9 cellular contexts compared by ENCODE assay signal in the genomic region with DNA sequence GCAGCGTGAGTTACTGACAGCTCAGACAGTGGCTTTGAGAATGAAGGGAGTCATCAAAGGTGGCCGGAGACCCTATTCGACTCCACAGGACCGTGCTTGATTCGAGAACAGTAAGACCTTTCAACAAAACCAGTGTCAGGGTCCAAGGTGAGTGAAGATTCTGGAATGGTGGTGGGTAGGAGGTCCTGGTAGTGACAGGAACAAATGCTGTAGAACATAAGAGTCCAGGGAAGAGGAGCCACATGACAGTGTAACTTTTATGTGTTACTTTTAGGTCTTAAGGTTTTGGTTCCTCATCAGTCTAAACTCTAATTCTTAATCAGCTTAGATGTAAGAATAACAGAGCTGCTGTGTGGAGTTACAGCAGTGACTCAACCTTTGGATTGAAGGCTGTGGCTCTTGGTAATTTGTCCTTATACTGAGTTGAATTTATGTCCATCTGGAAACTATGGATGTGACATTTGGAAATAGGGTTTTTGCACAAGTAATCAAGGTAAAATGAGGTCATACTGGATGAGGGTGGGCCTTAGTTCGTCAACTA. TPM values are rescaled to one million over a fixed set of nuclear protein-coding genes. Genes with fewer than 3 reads are reported as not detected.
A peak's percentile ranks its signal among the peaks of the same experiment; 100 is the strongest.
DNase-seq lines count a peak whose midpoint lies in the region; TF ChIP-seq lines count a peak whose summit lies in the region.
"Had no signal": no experiment of that assay in that cellular context is flagged by ENCODE, and none has a peak within 500 bp of the region (broad histone marks: within the 10 kb centered on the region; RNA-seq: fewer than 3 reads in every experiment).

No MANE protein-coding gene starts in this region.

- peaks cover 52% of the 10 kb centered on the region for H3F3A ChIP-seq in DOHH2 (ENCODE audit: control insufficient read depth, insufficient read depth)
- no peaks in the 10 kb centered on the region for H3F3A ChIP-seq in Loucy (ENCODE audit: low read depth)

- no peak for TF ChIP-seq CTCF in DOHH2 (IDR thresholded peaks at IDR 0.05; ENCODE audit: low read depth, low read length, poor library complexity, severe bottlenecking)
- TF ChIP-seq CTCF in Loucy (conservative IDR thresholded peaks at IDR 0.05; ENCODE audit: low read length): no peak
- TF ChIP-seq CTCF in mammary epithelial cell (conservative IDR thresholded peaks at IDR 0.05 in 1 of 2, IDR thresholded peaks at IDR 0.05 in 1 of 2; ENCODE audit: extremely low read depth in 1 of 2, insufficient read depth in 1 of 2, low read depth in 1 of 2, low read length in 2 of 2): no peak
- TF ChIP-seq CTCF in osteocyte (IDR thresholded peaks at IDR 0.05): no peak

- peak overlapping the region; percentile 91 for H3K4me3 ChIP-seq in DOHH2 (ENCODE audit: low read length)
- peak overlapping the region; percentile 96 for H3K4me3 ChIP-seq in Loucy (ENCODE audit: low read length, poor library complexity, severe bottlenecking)
- H3K4me3 ChIP-seq in mammary epithelial cell (replicated peaks in 1 of 3; ENCODE audit: insufficient read depth in 1 of 3, low read depth in 2 of 3, low read length in 3 of 3): no peak overlapping the region

- intact Hi-C loops in mammary epithelial cell (cut with micrococcal nuclease): no loop called here

- peak overlapping the region; percentile 44 for H3K27ac Mint-ChIP-seq in osteocyte (ENCODE audit: unreplicated experiment)

- peaks cover 4% of the 10 kb centered on the region; the same call in 1 of the 2 replicates for H4K20me1 ChIP-seq in DOHH2 (ENCODE audit: control insufficient read depth, insufficient read depth, low read depth, low read length)
- H4K20me1 ChIP-seq in Loucy (ENCODE audit: insufficient read depth, low read length, poor library complexity, severe bottlenecking): peaks cover 16% of the 10 kb centered on the region
- no peaks in the 10 kb centered on the region for H4K20me1 ChIP-seq in mammary epithelial cell (ENCODE audit: insufficient read depth, low read length)

- H3K4me3 Mint-ChIP-seq in osteocyte (ENCODE audit: unreplicated experiment): peak overlapping the region; percentile 100

- peak overlapping the region; percentile 83 for H3K4me2 ChIP-seq in DOHH2 (ENCODE audit: low read length)
- H3K4me2 ChIP-seq in Loucy (ENCODE audit: low read depth, low read length, poor library complexity, severe bottlenecking): peak overlapping the region; percentile 78
- peak overlapping the region; percentile 35 for H3K4me2 ChIP-seq in mammary epithelial cell (ENCODE audit: insufficient read depth, low read depth, low read length)

- dilution Hi-C loops in mammary epithelial cell (cut with HindIII; ENCODE audit: low sequenced_read_pairs): no loop called here

- H3K27ac ChIP-seq in DOHH2 (ENCODE audit: low read depth, low read length) (peak overlapping the region; percentile 94), mammary epithelial cell (ENCODE audit: insufficient read depth, low read depth, low read length) (no peak overlapping the region)

- 98% methylated on average over 6 of the region's 6 CpGs for WGBS in mammary epithelial cell (ENCODE audit: low coverage, missing lambda C conversion rate)

- in situ Hi-C loops in mammary epithelial cell (cut with MboI; ENCODE audit: low sequenced_read_pairs in 2 of 2): loop anchor here (5.0 to 25.0 kb wide), 2 partner anchors 33 to 402 kb away; no protein-coding TSS in a partner anchor

- H3K9me3 Mint-ChIP-seq in osteocyte (ENCODE audit: unreplicated experiment): no peaks in the 10 kb centered on the region

- no TSS peak for BruUV-seq in mammary epithelial cell (replicated peaks; lab: Mats Ljungman, UMichigan)

- H3K9me3 ChIP-seq in DOHH2 (ENCODE audit: control insufficient read depth, insufficient read depth, low read length): no peaks in the 10 kb centered on the region
- H3K9me3 ChIP-seq in Loucy (ENCODE audit: insufficient read depth, low read depth, low read length): no peaks in the 10 kb centered on the region
- no peaks in the 10 kb centered on the region for H3K9me3 ChIP-seq in mammary epithelial cell (replicated peaks; ENCODE audit: insufficient read depth, low read length)

- CTCF ChIA-PET in mammary epithelial cell (lab: Charles Lee; ENCODE audit: low non-redundant PET): no interaction called here

- peaks cover 46% of the 10 kb centered on the region for H3K4me1 Mint-ChIP-seq in osteocyte (ENCODE audit: unreplicated experiment)

- H3K27me3 ChIP-seq in DOHH2 (ENCODE audit: control insufficient read depth, low read length) (no peaks in the 10 kb centered on the region), Loucy (ENCODE audit: insufficient read depth, low read length, poor library complexity, severe bottlenecking) (no peaks in the 10 kb centered on the region), mammary epithelial cell (ENCODE audit: insufficient read depth, low read length) (no peaks in the 10 kb centered on the region)

- H3K36me3 Mint-ChIP-seq in osteocyte (ENCODE audit: unreplicated experiment): no peaks in the 10 kb centered on the region

- H3K9me2 ChIP-seq in DOHH2 (replicated peaks; ENCODE audit: control insufficient read depth, low read length) (no peaks in the 10 kb centered on the region), Loucy (replicated peaks; ENCODE audit: low read depth, low read length) (no peaks in the 10 kb centered on the region)

- H3K9ac ChIP-seq in Loucy (ENCODE audit: low read depth, low read length, poor library complexity, severe bottlenecking) (peak overlapping the region; percentile 95), mammary epithelial cell (ENCODE audit: insufficient read depth, low read length) (no peak overlapping the region)

- H3K4me1 ChIP-seq in DOHH2 (ENCODE audit: control insufficient read depth, low read length) (peaks cover 68% of the 10 kb centered on the region), Loucy (ENCODE audit: insufficient read depth, low read length, poor library complexity, severe bottlenecking) (peaks cover 30% of the 10 kb centered on the region), mammary epithelial cell (ENCODE audit: insufficient read depth, low read length) (peaks cover 11% of the 10 kb centered on the region)

- H3K79me2 ChIP-seq in DOHH2 (ENCODE audit: control insufficient read depth, low read length) (peaks cover 74% of the 10 kb centered on the region), Loucy (ENCODE audit: insufficient read depth, low read length) (peaks cover 74% of the 10 kb centered on the region), mammary epithelial cell (ENCODE audit: insufficient read depth, low read length) (peaks cover 80% of the 10 kb centered on the region)

- DNase-seq in mammary epithelial cell (no peak), osteocyte (ENCODE audit: extremely low spot score, unreplicated experiment) (no peak), pons (ENCODE audit: low spot score) (no peak), ureter (ENCODE audit: low spot score) (no peak), DMS153 (lab: John Stamatoyannopoulos, UW) (no peak)
- DNase-seq: nucleus accumbens, RPMI8226 had no signal

- no peaks in the 10 kb centered on the region for H3K27me3 Mint-ChIP-seq in osteocyte (ENCODE audit: unreplicated experiment)

- H3K36me3 ChIP-seq in DOHH2 (ENCODE audit: control insufficient read depth, low read length): peaks cover 57% of the 10 kb centered on the region
- no peaks in the 10 kb centered on the region for H3K36me3 ChIP-seq in Loucy (ENCODE audit: insufficient read depth, low read length)
- H3K36me3 ChIP-seq in mammary epithelial cell (ENCODE audit: insufficient read depth, low read length): no peaks in the 10 kb centered on the region

- H2AFZ ChIP-seq in Loucy (ENCODE audit: low read length): no peak overlapping the region
- no peak overlapping the region for H2AFZ ChIP-seq in mammary epithelial cell (ENCODE audit: low read depth, low read length)

RNA-seq across cellular contexts. Expression of gene TBC1D22A, which starts 1.8 kb away (rescaled TPM):
- total RNA-seq in mammary epithelial cell (10 to 100 TPM; 19.3 to 27.0 TPM), osteocyte (28.9 and 29.1 TPM in 2 replicates), ureter (32.6 TPM)
- 17.0 TPM for polyA plus RNA-seq in mammary epithelial cell
- 6.4 TPM for polyA minus RNA-seq in mammary epithelial cell

RNA-seq across cellular contexts. Expression of gene CERK, which starts 26.2 kb away (rescaled TPM):
- total RNA-seq in mammary epithelial cell (10 to 100 TPM; 16.3 to 17.5 TPM), osteocyte (38.4 and 41.6 TPM in 2 replicates), ureter (13.0 TPM)
- 16.0 TPM for polyA plus RNA-seq in mammary epithelial cell
- polyA minus RNA-seq in mammary epithelial cell: 27.8 TPM

Comparison
In these comparisons a context has a peak if more than half of its experiments do, and no peak if none do; other contexts are left out.
1. H3K4me3 ChIP-seq: peak in DOHH2 (single experiment) and Loucy (single experiment); none in mammary epithelial cell (0 of 3).
2. Peak in every context shown above with its lines, with median percentiles within 50 percentile points of each other: H3K4me2 ChIP-seq.